Comparison of ENCODE assay signal across 8 cellular contexts in genomic region chr9:95462419-95463121, GRCh38. TPM values are rescaled to one million over a fixed set of nuclear protein-coding genes. Genes with fewer than 3 reads are reported as not detected.
DNase-seq lines count a peak whose midpoint lies in the region; ATAC-seq lines count a peak whose summit lies in the region.

No MANE protein-coding gene starts in this region.

- H3K4me2 ChIP-seq in Karpas-422 (ENCODE audit: low read depth, low read length, poor library complexity, severe bottlenecking) = peak overlapping the region; percentile 70
- H3K4me2 ChIP-seq in skeletal muscle satellite cell (ENCODE audit: low read length) = peak overlapping the region; percentile 79

- H3K36me3 ChIP-seq in Karpas-422 (ENCODE audit: insufficient read depth, low read length) = 0 out of 2 replicates have a peak, but pooled peaks cover 4% of the 10 kb centered on the region
- H3K36me3 ChIP-seq in skeletal muscle satellite cell (ENCODE audit: insufficient read depth, low read length) = peaks cover 14% of the 10 kb centered on the region

- no peaks in the 10 kb centered on the region for H4K20me1 ChIP-seq in Karpas-422 (ENCODE audit: insufficient read depth, low read depth, low read length)

- H3K4me3 ChIP-seq in Karpas-422 (ENCODE audit: low read length) (peak overlapping the region; percentile 44), right cardiac atrium (ENCODE audit: low read length) (peak overlapping the region; percentile 46), skeletal muscle satellite cell (ENCODE audit: low read length) (peak overlapping the region; percentile 58)

- peak overlapping the region; percentile 80 for H3K4me3 Mint-ChIP-seq in activated naive CD8-positive, alpha-beta T cell treated with anti-CD3 and anti-CD28 coated beads, Interleukin-2, amount 50 U/mL, for 24 hours

- peak overlapping the region; percentile 64 for H3K9ac ChIP-seq in Karpas-422 (ENCODE audit: low read length)
- peak overlapping the region; percentile 50 for H3K9ac ChIP-seq in skeletal muscle satellite cell (ENCODE audit: low read depth, low read length)

- H3K9me3 ChIP-seq in Karpas-422 (ENCODE audit: low read length) (no peaks in the 10 kb centered on the region), right cardiac atrium (ENCODE audit: control insufficient read depth, low read length) (no peaks in the 10 kb centered on the region), skeletal muscle satellite cell (replicated peaks; ENCODE audit: low read length) (no peaks in the 10 kb centered on the region)

- intact Hi-C loops in right cardiac atrium (cut with DNase I) = no loop called here

- WGBS in right cardiac atrium = 6% methylated on average over 21 of the region's 21 CpGs

- H3K9me3 Mint-ChIP-seq in activated naive CD8-positive, alpha-beta T cell treated with anti-CD3 and anti-CD28 coated beads, Interleukin-2, amount 50 U/mL, for 24 hours = no peaks in the 10 kb centered on the region

- H3K9me2 ChIP-seq in Karpas-422 (replicated peaks; ENCODE audit: insufficient read depth, low read length) = no peaks in the 10 kb centered on the region

- no peaks in the 10 kb centered on the region for H3K27me3 ChIP-seq in Karpas-422 (ENCODE audit: low read length)
- no peaks in the 10 kb centered on the region for H3K27me3 ChIP-seq in right cardiac atrium (ENCODE audit: control insufficient read depth, insufficient read depth)
- H3K27me3 ChIP-seq in skeletal muscle satellite cell (ENCODE audit: control insufficient read depth, insufficient read depth, low read length) = no peaks in the 10 kb centered on the region

- peak overlapping the region; percentile 85 for H2AFZ ChIP-seq in Karpas-422 (ENCODE audit: low read length)

- ATAC-seq in GM21717 (IDR thresholded peaks at IDR 0.05; ENCODE audit: unreplicated experiment) (peak; percentile 89), right cardiac atrium (peak; percentile 91 to 95)
- ATAC-seq in activated naive CD8-positive, alpha-beta T cell treated with anti-CD3 and anti-CD28 coated beads, Interleukin-2, amount 50 U/mL, for 24 hours = peak; percentile 87

- peak; percentile 82 for DNase-seq in EL
- DNase-seq in Karpas-422 = peak; percentile 85
- DNase-seq in T follicular helper cell (ENCODE audit: low read depth) = peak; percentile 62
- peak; percentile 78 for DNase-seq in activated naive CD8-positive, alpha-beta T cell treated with anti-CD3 and anti-CD28 coated beads, Interleukin-2, amount 50 U/mL, for 24 hours
- peak; percentile 55 to 77 (median 77) for DNase-seq in right cardiac atrium
- DNase-seq in RKO (ENCODE audit: low spot score) = no peak

- H3K27me3 Mint-ChIP-seq in activated naive CD8-positive, alpha-beta T cell treated with anti-CD3 and anti-CD28 coated beads, Interleukin-2, amount 50 U/mL, for 24 hours = peaks cover 6% of the 10 kb centered on the region

- H3K4me1 Mint-ChIP-seq in activated naive CD8-positive, alpha-beta T cell treated with anti-CD3 and anti-CD28 coated beads, Interleukin-2, amount 50 U/mL, for 24 hours = peaks cover 34% of the 10 kb centered on the region

- peaks cover 15% of the 10 kb centered on the region for H3K36me3 Mint-ChIP-seq in activated naive CD8-positive, alpha-beta T cell treated with anti-CD3 and anti-CD28 coated beads, Interleukin-2, amount 50 U/mL, for 24 hours (ENCODE audit: low read depth)

- peak overlapping the region; percentile 88 for H3K27ac Mint-ChIP-seq in activated naive CD8-positive, alpha-beta T cell treated with anti-CD3 and anti-CD28 coated beads, Interleukin-2, amount 50 U/mL, for 24 hours

- H3K27ac ChIP-seq in Karpas-422 (ENCODE audit: low read length) (peak overlapping the region; percentile 66), right cardiac atrium (ENCODE audit: low read length) (no peak overlapping the region)

- H3K79me2 ChIP-seq in Karpas-422 (ENCODE audit: low read length) = no peaks in the 10 kb centered on the region

- H3K4me1 ChIP-seq in Karpas-422 (ENCODE audit: low read length) (peaks cover 35% of the 10 kb centered on the region), right cardiac atrium (ENCODE audit: control insufficient read depth, insufficient read depth, low read length) (peaks cover 4% of the 10 kb centered on the region), skeletal muscle satellite cell (ENCODE audit: control insufficient read depth, insufficient read depth, low read length) (peaks cover 21% of the 10 kb centered on the region)

RNA-seq across cellular contexts. Expression of gene PTCH1, which starts 54.2 kb away (rescaled TPM):
- total RNA-seq in Karpas-422 (2014; rRNA removed; shearing (Covaris generic); ENCODE audit: low replicate concordance) = 11.7 and 12.4 TPM in 2 replicates
- total RNA-seq in right cardiac atrium = 10 to 100 TPM in 1 of 4 donors, 1 to 10 TPM in 3; 5.0 to 11.1 (median 8.6) TPM
- 3.5 TPM for polyA plus RNA-seq in right cardiac atrium
- 3.5 and 3.9 TPM in 2 replicates for total RNA-seq in skeletal muscle satellite cell (2012; rRNA removed)
